Comparison of ENCODE assay signal across 8 cellular contexts in the genomic region with DNA sequence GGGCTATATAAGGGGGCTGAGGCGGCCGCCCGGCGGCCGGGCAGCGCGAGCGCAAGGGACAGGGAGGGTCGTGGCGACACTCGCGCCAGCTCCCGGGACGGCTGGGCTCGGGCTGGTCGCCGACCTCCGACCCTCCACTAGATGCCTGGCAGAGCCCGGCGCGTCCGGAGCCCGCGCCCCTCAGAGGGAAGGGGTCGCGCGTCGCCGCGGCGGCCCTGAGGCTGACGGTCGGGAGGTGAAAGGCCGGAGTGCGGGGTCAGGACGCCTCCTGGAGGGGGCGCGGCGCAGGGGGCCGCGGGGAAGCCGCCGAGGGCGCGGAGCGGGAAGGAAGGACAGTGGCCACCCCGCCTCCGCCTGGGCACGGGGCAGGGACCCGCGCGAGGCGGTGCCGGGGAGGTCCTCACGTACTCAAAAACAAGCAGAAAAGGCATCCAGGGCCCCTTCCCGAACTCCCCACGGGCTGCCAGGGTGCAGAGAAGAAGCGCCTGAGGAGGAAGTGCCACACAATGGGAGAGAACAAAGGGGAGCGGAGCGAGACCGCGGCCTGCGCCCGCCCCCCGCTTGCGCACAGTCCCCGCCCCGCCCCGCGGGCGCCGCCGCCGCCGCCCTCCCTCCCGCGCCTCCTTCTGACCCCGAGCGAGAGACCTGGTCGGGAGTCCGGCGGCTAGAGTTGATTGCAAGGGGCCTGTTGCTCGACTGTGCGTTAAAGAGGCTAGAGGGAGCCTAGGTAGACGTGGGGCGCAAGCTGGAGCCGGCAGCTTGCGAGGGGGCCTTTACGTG. TPM values are rescaled to one million over a fixed set of nuclear protein-coding genes. Genes with fewer than 3 reads are reported as not detected.
A peak's percentile ranks its signal among the peaks of the same experiment; 100 is the strongest.
DNase-seq lines count a peak whose midpoint lies in the region; ATAC-seq and TF ChIP-seq lines count a peak whose summit lies in the region.

No MANE protein-coding gene starts in this region.

- intact Hi-C loops in right lobe of liver (cut with DNase I): no loop called here

- WGBS in right lobe of liver (ENCODE audit: insufficient coverage, low coverage, low lambda C conversion rate, missing lambda C conversion rate): 1% methylated on average over 15 of the region's 89 CpGs

- TF ChIP-seq CTCF in AG09319 (IDR thresholded peaks at IDR 0.05; ENCODE audit: low read depth, low read length) (no peak; the same call in 1 of the 2 replicates), right lobe of liver (IDR thresholded peaks at IDR 0.05) (peak in 3 of 4 donors; percentile 16 to 31 (median 28))

- H3K9me3 ChIP-seq in duodenal mucosa (ENCODE audit: control insufficient read depth in 1 of 2, low read length in 2 of 2) (no peaks in the 10 kb centered on the region), right lobe of liver (no peaks in the 10 kb centered on the region)

- ATAC-seq in GM18907 (IDR thresholded peaks at IDR 0.05; ENCODE audit: unreplicated experiment) (peak; percentile 59), HG03097 (IDR thresholded peaks at IDR 0.05; ENCODE audit: low FRiP score, unreplicated experiment) (peak; percentile 45), right lobe of liver (peak; percentile 43 to 66 (median 65))

- H3K27ac ChIP-seq in duodenal mucosa (ENCODE audit: low read depth, low read length) (peak overlapping the region; percentile 99), right lobe of liver (peak overlapping the region; percentile 100)

- H3K36me3 ChIP-seq in duodenal mucosa (ENCODE audit: control insufficient read depth in 1 of 2, insufficient read depth in 2 of 2, low read length in 2 of 2) (no peaks in the 10 kb centered on the region), right lobe of liver (no peaks in the 10 kb centered on the region)

- H3K4me1 ChIP-seq in duodenal mucosa (ENCODE audit: control insufficient read depth in 1 of 2, insufficient read depth in 2 of 2, low read length in 2 of 2) (peaks cover 12 to 17% of the 10 kb centered on the region in 2 donors), right lobe of liver (peaks cover 0 to 8% (median 1%) of the 10 kb centered on the region in 4 donors)

- H3K4me3 ChIP-seq in duodenal mucosa (ENCODE audit: low read depth in 1 of 2, low read length in 2 of 2): peak overlapping the region; percentile 81 to 93
- peak overlapping the region; percentile 63 to 76 (median 66) for H3K4me3 ChIP-seq in right lobe of liver

- DNase-seq in AG09319 (ENCODE audit: extremely low read depth, low read depth) (peak; percentile 67), NCI-H446 (lab: John Stamatoyannopoulos, UW) (peak; percentile 73 to 79), right lobe of liver (peak; percentile 78 to 88 (median 82))
- peak; percentile 47 to 49 for DNase-seq in activated CD4-positive, alpha-beta T cell treated with anti-CD3 and anti-CD28 coated beads, Interleukin-2, amount 50 U/mL, for 4 hours
- DNase-seq in stimulated activated CD4-positive, alpha-beta T cell treated with anti-CD3 and anti-CD28 coated beads, TNF-alpha, amount 100 ng/mL, for 24 hours (ENCODE audit: low read depth in 3 of 3): peak; percentile 30 to 59 (median 51)

- peaks cover 0 to 6% of the 10 kb centered on the region in 2 donors for H3K27me3 ChIP-seq in duodenal mucosa (ENCODE audit: control insufficient read depth in 1 of 2, insufficient read depth in 2 of 2, low read length in 2 of 2)
- H3K27me3 ChIP-seq in right lobe of liver: no peaks in the 10 kb centered on the region

- TF ChIP-seq POLR2A in right lobe of liver (IDR thresholded peaks at IDR 0.05): peak; percentile 96

- peak overlapping the region; percentile 83 to 94 for H3K9ac ChIP-seq in duodenal mucosa (ENCODE audit: low read depth in 1 of 2, low read length in 2 of 2)

RNA-seq across cellular contexts. Expression of gene KLF7, which starts 0.8 kb away (rescaled TPM):
- total RNA-seq in right lobe of liver: 10 to 100 TPM in 3 of 6 experiments, 1 to 10 TPM in 3; 3.3 to 14.2 (median 10.2) TPM

Comparison
In these comparisons a context has a peak if more than half of its experiments do, and no peak if none do; other contexts are left out.
1. Peak in every context shown above with its lines: DNase-seq, ATAC-seq, H3K4me3 ChIP-seq and H3K27ac ChIP-seq.